Comparison of ENCODE assay signal across 1 cellular context in the genomic region with DNA sequence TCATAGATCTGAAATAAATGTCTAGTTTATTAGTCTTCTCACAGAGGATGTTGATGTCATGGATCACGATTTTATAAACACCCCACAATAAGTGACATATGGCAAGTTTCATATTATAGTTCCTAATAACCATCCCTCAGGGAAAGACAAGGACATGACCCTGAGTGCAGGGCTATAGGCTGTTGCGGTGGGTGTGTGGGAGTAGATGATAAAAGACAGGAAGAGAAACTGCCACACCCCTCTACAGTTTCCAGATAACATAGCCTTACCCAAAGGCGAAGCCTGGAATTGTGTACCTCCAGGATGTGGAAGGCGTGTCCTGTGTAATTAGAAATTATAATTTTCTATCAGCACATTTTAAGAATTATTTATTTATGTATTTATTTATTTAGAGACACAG.
TF ChIP-seq lines count a peak whose summit lies in the region.

No MANE protein-coding gene starts in this region.

TF ChIP-seq in GM12878, 131 proteins besides CTCF, POLR2A, EP300 and RAD21 (continued from another document):
- TF ChIP-seq, protein P1, sequence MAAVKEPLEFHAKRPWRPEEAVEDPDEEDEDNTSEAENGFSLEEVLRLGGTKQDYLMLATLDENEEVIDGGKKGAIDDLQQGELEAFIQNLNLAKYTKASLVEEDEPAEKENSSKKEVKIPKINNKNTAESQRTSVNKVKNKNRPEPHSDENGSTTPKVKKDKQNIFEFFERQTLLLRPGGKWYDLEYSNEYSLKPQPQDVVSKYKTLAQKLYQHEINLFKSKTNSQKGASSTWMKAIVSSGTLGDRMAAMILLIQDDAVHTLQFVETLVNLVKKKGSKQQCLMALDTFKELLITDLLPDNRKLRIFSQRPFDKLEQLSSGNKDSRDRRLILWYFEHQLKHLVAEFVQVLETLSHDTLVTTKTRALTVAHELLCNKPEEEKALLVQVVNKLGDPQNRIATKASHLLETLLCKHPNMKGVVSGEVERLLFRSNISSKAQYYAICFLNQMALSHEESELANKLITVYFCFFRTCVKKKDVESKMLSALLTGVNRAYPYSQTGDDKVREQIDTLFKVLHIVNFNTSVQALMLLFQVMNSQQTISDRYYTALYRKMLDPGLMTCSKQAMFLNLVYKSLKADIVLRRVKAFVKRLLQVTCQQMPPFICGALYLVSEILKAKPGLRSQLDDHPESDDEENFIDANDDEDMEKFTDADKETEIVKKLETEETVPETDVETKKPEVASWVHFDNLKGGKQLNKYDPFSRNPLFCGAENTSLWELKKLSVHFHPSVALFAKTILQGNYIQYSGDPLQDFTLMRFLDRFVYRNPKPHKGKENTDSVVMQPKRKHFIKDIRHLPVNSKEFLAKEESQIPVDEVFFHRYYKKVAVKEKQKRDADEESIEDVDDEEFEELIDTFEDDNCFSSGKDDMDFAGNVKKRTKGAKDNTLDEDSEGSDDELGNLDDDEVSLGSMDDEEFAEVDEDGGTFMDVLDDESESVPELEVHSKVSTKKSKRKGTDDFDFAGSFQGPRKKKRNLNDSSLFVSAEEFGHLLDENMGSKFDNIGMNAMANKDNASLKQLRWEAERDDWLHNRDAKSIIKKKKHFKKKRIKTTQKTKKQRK (IDR thresholded peaks at IDR 0.05; ENCODE audit: low read depth, low read length) = no peak
